Comparison of ENCODE assay signal across 19 cellular contexts in genomic region chrX:21408776-21409175, GRCh38. TPM values are rescaled to one million over a fixed set of nuclear protein-coding genes. Genes with fewer than 3 reads are reported as not detected.
"Had no signal": no experiment of that assay in that cellular context is flagged by ENCODE, and none has a peak within 500 bp of the region (broad histone marks: within the 10 kb centered on the region; RNA-seq: fewer than 3 reads in every experiment).

No MANE protein-coding gene starts in this region.

- H3K4me1 ChIP-seq: tibial artery, upper lobe of left lung, uterus had no signal

- H3K36me3 ChIP-seq: neutrophil, tibial artery, upper lobe of left lung, uterus had no signal

- ATAC-seq: esophagus mucosa; left colon; left ventricle myocardium superior; right cardiac atrium; stimulated activated memory B cell treated with anti-CD40 and anti-IgM and Interleukin-4, amounts not matched to agents 10 μg/mL and 1 μg/mL and 100 μg/mL, for 72 hours had no signal

- DNase-seq: cortex of kidney; dorsolateral prefrontal cortex; effector CD8-positive, alpha-beta T cell; foreskin fibroblast; head of caudate nucleus; hippocampal formation; left colon; left ventricle myocardium superior; mesenchymal stem cell; naive B cell; right cardiac atrium; stimulated activated CD4-positive, alpha-beta T cell treated with anti-CD3 and anti-CD28 coated beads, Interleukin-4, amount 100 ng/mL, for 24 hours; tibial artery; upper lobe of left lung; uterus had no signal

- H3K9me3 ChIP-seq: neutrophil, tibial artery, upper lobe of left lung, uterus had no signal

- H3K27ac ChIP-seq: dorsolateral prefrontal cortex, neutrophil, tibial artery, upper lobe of left lung, uterus had no signal

- H3K4me3 ChIP-seq: dorsolateral prefrontal cortex, lung, tibial artery, upper lobe of left lung, uterus had no signal

- H3K27me3 ChIP-seq: neutrophil, tibial artery, upper lobe of left lung, uterus had no signal

RNA-seq across cellular contexts. Expression of gene CNKSR2, which starts 34.6 kb away (rescaled TPM):
- total RNA-seq: esophagus mucosa had no signal
